In the genomic region with DNA sequence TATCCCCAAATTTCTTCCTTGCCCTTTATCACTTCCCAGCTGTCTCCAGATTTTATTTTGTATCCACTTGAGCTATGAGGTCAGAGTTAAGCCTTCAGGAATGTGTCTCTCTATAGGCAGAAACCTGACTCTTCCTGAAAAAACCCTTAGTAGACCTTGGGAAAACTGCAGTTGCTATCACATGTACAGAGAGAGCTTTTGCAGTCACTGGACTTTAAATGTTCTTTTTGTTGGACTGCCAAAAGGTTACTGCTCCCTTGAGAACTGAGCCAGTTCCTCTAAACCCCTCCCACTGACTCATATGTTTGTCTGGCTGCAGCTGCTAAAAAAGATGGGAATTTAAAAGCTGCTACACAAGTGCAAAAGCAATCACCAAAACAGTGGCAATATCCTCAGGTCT, we compare ENCODE assay signal across 9 cellular contexts.
A peak's percentile ranks its signal among the peaks of the same experiment; 100 is the strongest.
DNase-seq lines count a peak whose midpoint lies in the region; ATAC-seq, FAIRE-seq and TF ChIP-seq lines count a peak whose summit lies in the region.
"Had no signal": no experiment of that assay in that cellular context is flagged by ENCODE, and none has a peak within 500 bp of the region (broad histone marks: within the 10 kb centered on the region; RNA-seq: fewer than 3 reads in every experiment).

No MANE protein-coding gene starts in this region.

- H3K36me3 ChIP-seq in keratinocyte (ENCODE audit: control insufficient read depth in 2 of 2, extremely low read depth in 1 of 2, insufficient read depth in 2 of 2, low read length in 2 of 2) (no peaks in the 10 kb centered on the region), suprapubic skin (no peaks in the 10 kb centered on the region)

- dilution Hi-C loops in keratinocyte (cut with MboI; ENCODE audit: extremely low pct_ligation_motif_present, low sequenced_read_pairs), result no loop called here

- in situ Hi-C loops in astrocyte of the cerebellum (cut with HindIII; ENCODE audit: low sequenced_read_pairs), result no loop called here

- TF ChIP-seq CTCF in astrocyte of the cerebellum (IDR thresholded peaks at IDR 0.05; ENCODE audit: low read depth, low read length, missing control alignments) (no peak), keratinocyte (optimal IDR thresholded peaks at IDR 0.05 in 1 of 3, IDR thresholded peaks at IDR 0.05 in 1 of 3, conservative IDR thresholded peaks at IDR 0.05 in 1 of 3; ENCODE audit: extremely low read depth in 1 of 3, insufficient read depth in 2 of 3, low read length in 3 of 3) (no peak), suprapubic skin (IDR thresholded peaks at IDR 0.05) (no peak)

- peak; percentile 90 for FAIRE-seq in keratinocyte (lab: Jason Lieb, UNC)

- H2AFZ ChIP-seq in keratinocyte (ENCODE audit: control insufficient read depth, low read length), result peak overlapping the region; percentile 50

- H3K9me1 ChIP-seq in keratinocyte (ENCODE audit: control insufficient read depth, extremely low read depth, insufficient read depth, low read length), result no peaks in the 10 kb centered on the region

- H3K9ac ChIP-seq in keratinocyte (ENCODE audit: control insufficient read depth, extremely low read depth, insufficient read depth, low read length), result no peak overlapping the region

- TF ChIP-seq EP300 in suprapubic skin (IDR thresholded peaks at IDR 0.05), result no peak

- no peak for ATAC-seq in HG02798 (IDR thresholded peaks at IDR 0.05; ENCODE audit: poor library complexity, unreplicated experiment)

- H3K4me2 ChIP-seq in keratinocyte (ENCODE audit: control insufficient read depth, extremely low read depth, insufficient read depth, low read depth, low read length), result peak overlapping the region; percentile 59

- H3K27me3 ChIP-seq in keratinocyte (ENCODE audit: control insufficient read depth, extremely low read depth, insufficient read depth, low read length), result no peaks in the 10 kb centered on the region
- H3K27me3 ChIP-seq in suprapubic skin, result no peaks in the 10 kb centered on the region

- intact Hi-C loops in posterior vena cava (cut with DNase I), result no loop called here

- peak overlapping the region; percentile 64 for H3K27ac ChIP-seq in keratinocyte (ENCODE audit: control insufficient read depth, insufficient read depth, low read length)
- H3K27ac ChIP-seq in suprapubic skin, result peak overlapping the region; percentile 63

- no peaks in the 10 kb centered on the region for H3K79me2 ChIP-seq in keratinocyte (ENCODE audit: control insufficient read depth, insufficient read depth, low read length)

- H4K20me1 ChIP-seq in keratinocyte (ENCODE audit: control insufficient read depth, extremely low read depth, insufficient read depth, low read length), result no peaks in the 10 kb centered on the region

- H3K4me3 ChIP-seq in astrocyte of the cerebellum (ENCODE audit: low read depth, low read length) (no peak overlapping the region), keratinocyte (ENCODE audit: control insufficient read depth in 2 of 3, extremely low read depth in 1 of 3, insufficient read depth in 2 of 3, low read depth in 1 of 3, low read length in 3 of 3) (peak overlapping the region in 1 of 3 experiments; percentile 11), suprapubic skin (no peak overlapping the region)

- H3K4me1 ChIP-seq in keratinocyte (ENCODE audit: control insufficient read depth, extremely low read depth, insufficient read depth, low read length) (peaks cover 31% of the 10 kb centered on the region), suprapubic skin (peaks cover 23% of the 10 kb centered on the region)

- no peaks in the 10 kb centered on the region for H3K9me3 ChIP-seq in keratinocyte (ENCODE audit: control insufficient read depth, low read depth, low read length)
- H3K9me3 ChIP-seq in suprapubic skin, result no peaks in the 10 kb centered on the region

- peak; percentile 35 for DNase-seq in NCI-H2107 treated with DMSO at 0.1 percent for 48 hours (lab: John Stamatoyannopoulos, UW; ENCODE audit: unreplicated experiment)
- DNase-seq in NCI-H2107 (lab: John Stamatoyannopoulos, UW), result no peak
- DNase-seq in astrocyte of the cerebellum (ENCODE audit: low read depth), result peak; percentile 98
- DNase-seq in keratinocyte (ENCODE audit: low read depth, low spot score), result no peak
- no peak for DNase-seq in suprapubic skin (ENCODE audit: low spot score in 2 of 2)
- no peak for DNase-seq in 8988T
- DNase-seq in posterior vena cava (ENCODE audit: low spot score), result no peak
- DNase-seq: CD4-positive, CD25-positive, alpha-beta regulatory T cell had no signal

- TF ChIP-seq POLR2A in suprapubic skin (IDR thresholded peaks at IDR 0.05), result no peak

Comparison
In these comparisons a context has a peak if more than half of its experiments do, and no peak if none do; other contexts are left out.
1. DNase-seq: peak in NCI-H2107 treated with DMSO at 0.1 percent for 48 hours (single experiment) and astrocyte of the cerebellum (single experiment); none in NCI-H2107 (single experiment), keratinocyte (single experiment), suprapubic skin (0 of 2), 8988T (single experiment) and posterior vena cava (single experiment).